ENCODE assay signal across 8 cellular contexts in the genomic region with DNA sequence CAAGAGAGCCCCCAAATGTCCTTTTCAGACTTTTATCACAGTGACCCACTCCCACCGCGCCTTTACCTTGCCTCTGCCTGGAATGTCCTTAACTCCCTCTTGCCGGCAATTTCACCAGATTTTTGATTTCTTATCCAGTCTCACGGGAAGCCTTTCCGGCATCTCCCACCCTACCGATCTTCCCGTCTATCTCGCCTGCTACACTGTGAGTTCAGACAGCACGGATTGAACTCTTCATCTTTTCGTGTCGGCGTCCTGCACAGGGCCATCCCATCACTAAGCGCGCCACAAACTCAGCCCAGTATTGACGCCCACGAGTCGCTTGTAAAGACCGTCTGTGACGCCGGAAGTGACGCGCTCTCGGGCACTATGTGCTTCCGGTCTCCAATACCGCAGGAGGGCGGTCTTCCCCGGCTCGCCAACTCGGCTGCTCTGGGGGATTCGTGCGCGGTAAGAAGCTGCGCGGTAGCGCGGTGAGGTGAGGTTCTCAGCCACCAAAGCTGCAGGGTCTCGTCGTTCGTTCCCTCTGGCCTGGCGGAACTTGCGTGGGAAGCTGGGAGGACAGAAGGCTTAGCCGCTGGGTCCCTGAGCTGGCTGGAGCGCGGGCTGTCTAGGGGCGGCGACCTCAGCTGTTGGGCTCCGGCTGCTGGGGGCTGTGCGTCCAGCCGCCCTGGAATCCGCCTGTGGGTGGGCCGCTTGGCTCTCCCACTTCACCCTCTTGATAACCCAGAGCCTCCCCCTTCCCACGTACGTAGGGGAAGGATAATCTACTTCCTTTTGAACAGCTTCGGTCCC. TPM values are rescaled to one million over a fixed set of nuclear protein-coding genes. Genes with fewer than 3 reads are reported as not detected.
DNase-seq lines count a peak whose midpoint lies in the region; ATAC-seq and TF ChIP-seq lines count a peak whose summit lies in the region.

A gene with protein sequence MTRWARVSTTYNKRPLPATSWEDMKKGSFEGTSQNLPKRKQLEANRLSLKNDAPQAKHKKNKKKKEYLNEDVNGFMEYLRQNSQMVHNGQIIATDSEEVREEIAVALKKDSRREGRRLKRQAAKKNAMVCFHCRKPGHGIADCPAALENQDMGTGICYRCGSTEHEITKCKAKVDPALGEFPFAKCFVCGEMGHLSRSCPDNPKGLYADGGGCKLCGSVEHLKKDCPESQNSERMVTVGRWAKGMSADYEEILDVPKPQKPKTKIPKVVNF (plus strand): TSS at position 367 of the 795 bp plus-strand sequence. CDS start 3,171 bp downstream, outside the sequence.

- peak within 1 kb of the TSS; percentile 82 to 89 for H3K9ac ChIP-seq in liver (ENCODE audit: low read depth in 1 of 2, low read length in 2 of 2)

- H3K36me3 ChIP-seq in CD4-positive, alpha-beta memory T cell (ENCODE audit: insufficient read depth, low read length) = no peaks in the 10 kb centered on the region
- peaks cover 0 to 6% (median 2%) of the 10 kb centered on the region in 4 donors for H3K36me3 ChIP-seq in liver (ENCODE audit: control insufficient read depth in 4 of 4, insufficient read depth in 3 of 4, low read depth in 1 of 4, low read length in 3 of 4)

- H3K9me3 ChIP-seq in CD4-positive, alpha-beta memory T cell (ENCODE audit: control insufficient read depth in 1 of 2, low read length in 2 of 2) = no peaks in the 10 kb centered on the region
- H3K9me3 ChIP-seq in liver (ENCODE audit: control insufficient read depth in 4 of 4, low read length in 3 of 4) = no peaks in the 10 kb centered on the region

- peak within 1 kb of the TSS; percentile 98 to 99 for H3K4me3 ChIP-seq in CD4-positive, alpha-beta memory T cell (ENCODE audit: low read length in 2 of 2)
- peak within 1 kb of the TSS; percentile 79 to 99 (median 92) for H3K4me3 ChIP-seq in dorsolateral prefrontal cortex
- peak within 1 kb of the TSS; percentile 60 to 97 (median 79) for H3K4me3 ChIP-seq in liver (ENCODE audit: low read depth in 1 of 3, low read length in 3 of 3)

- CTCF ChIA-PET in CD4-positive, alpha-beta memory T cell (lab: Charles Lee; ENCODE audit: partially characterized antibody) = interaction anchor here (0.9 to 2.6 kb wide), 10 partner anchors 8 to 767 kb away, joined by 3 to 10 read pairs (median 4); a partner anchor contains a TSS
- CTCF ChIA-PET in activated CD4-positive, alpha-beta memory T cell treated with anti-CD3 and anti-CD28 coated beads for 36 hours (lab: Charles Lee) = interaction anchor here (0.6 to 1.9 kb wide), 10 partner anchors 9 to 107 kb away, joined by 3 to 10 read pairs (median 3); no protein-coding TSS in a partner anchor

- no peaks in the 10 kb centered on the region for H3K27me3 Mint-ChIP-seq in CD4-positive, alpha-beta memory T cell
- H3K27me3 Mint-ChIP-seq in activated CD4-positive, alpha-beta memory T cell treated with anti-CD3 and anti-CD28 coated beads for 36 hours = no peaks in the 10 kb centered on the region

- peak within 1 kb of the TSS; percentile 87 to 99 (median 97) for H3K27ac Mint-ChIP-seq in CD4-positive, alpha-beta memory T cell
- peak within 1 kb of the TSS; percentile 92 for H3K27ac Mint-ChIP-seq in activated CD4-positive, alpha-beta memory T cell treated with anti-CD3 and anti-CD28 coated beads for 36 hours

- no peaks in the 10 kb centered on the region for H3K9me3 Mint-ChIP-seq in CD4-positive, alpha-beta memory T cell
- H3K9me3 Mint-ChIP-seq in activated CD4-positive, alpha-beta memory T cell treated with anti-CD3 and anti-CD28 coated beads for 36 hours = no peaks in the 10 kb centered on the region

- WGBS in liver = under 1% methylated on average over 54 of the region's 54 CpGs

- H3K27ac ChIP-seq in CD4-positive, alpha-beta memory T cell (ENCODE audit: low read depth, low read length) = peak within 1 kb of the TSS; percentile 83
- peak within 1 kb of the TSS; percentile 52 to 95 (median 86) for H3K27ac ChIP-seq in dorsolateral prefrontal cortex
- H3K27ac ChIP-seq in liver (ENCODE audit: low read depth in 1 of 2, low read length in 2 of 2) = peak within 1 kb of the TSS; percentile 91 to 94

- peak; percentile 18 to 76 (median 59) for TF ChIP-seq CTCF in dorsolateral prefrontal cortex (IDR thresholded peaks at IDR 0.05 in 54 of 56, conservative IDR thresholded peaks at IDR 0.05 in 2 of 56; ENCODE audit: low read depth in 1 of 56, partially characterized antibody in 56 of 56)
- peak; percentile 14 for TF ChIP-seq CTCF in liver (IDR thresholded peaks at IDR 0.05; ENCODE audit: low read depth, low read length, missing input control)

- peaks cover 6 to 20% of the 10 kb centered on the region in 2 donors for H3K36me3 Mint-ChIP-seq in CD4-positive, alpha-beta memory T cell
- H3K36me3 Mint-ChIP-seq in activated CD4-positive, alpha-beta memory T cell treated with anti-CD3 and anti-CD28 coated beads for 36 hours = peaks cover 12% of the 10 kb centered on the region

- peak; percentile 99 for ATAC-seq in GM19397 (IDR thresholded peaks at IDR 0.05; ENCODE audit: unreplicated experiment)
- ATAC-seq in HG03571 (IDR thresholded peaks at IDR 0.05; ENCODE audit: unreplicated experiment) = peak; percentile 96

- peak; percentile 90 to 94 (median 92) for DNase-seq in CD4-positive, alpha-beta memory T cell
- DNase-seq in NCI-H82 treated with DMSO at 0.1 percent for 48 hours (lab: John Stamatoyannopoulos, UW; ENCODE audit: unreplicated experiment) (peak; percentile 66), dorsolateral prefrontal cortex (peak; percentile 88 to 94 (median 93))
- DNase-seq in activated CD4-positive, alpha-beta memory T cell treated with anti-CD3 and anti-CD28 coated beads for 36 hours = peak; percentile 96
- DNase-seq in stimulated activated CD4-positive, alpha-beta T cell treated with anti-CD3 and anti-CD28 coated beads, Interleukin-4, amount 100 ng/mL, for 24 hours = peak; percentile 93

- H3K27me3 ChIP-seq in CD4-positive, alpha-beta memory T cell (ENCODE audit: insufficient read depth, low read length) = no peaks in the 10 kb centered on the region
- no peaks in the 10 kb centered on the region for H3K27me3 ChIP-seq in dorsolateral prefrontal cortex
- H3K27me3 ChIP-seq in liver (ENCODE audit: control insufficient read depth in 4 of 4, insufficient read depth in 4 of 4, low read length in 3 of 4) = no peaks in the 10 kb centered on the region

- peak within 1 kb of the TSS; percentile 91 to 99 (median 94) for H3K4me3 Mint-ChIP-seq in CD4-positive, alpha-beta memory T cell
- H3K4me3 Mint-ChIP-seq in activated CD4-positive, alpha-beta memory T cell treated with anti-CD3 and anti-CD28 coated beads for 36 hours = peak within 1 kb of the TSS; percentile 92

- TF ChIP-seq RAD21 in liver (IDR thresholded peaks at IDR 0.05) = peak; percentile 61 to 62

- intact Hi-C loops in CD4-positive, alpha-beta memory T cell (cut with micrococcal nuclease) = loop anchor here (1.0 to 10.0 kb wide), 7 partner anchors 339 to 1687 kb away; a partner anchor contains a TSS
- intact Hi-C loops in activated CD4-positive, alpha-beta memory T cell treated with anti-CD3 and anti-CD28 coated beads for 36 hours (cut with micrococcal nuclease) = loop anchor here (1.0 to 10.0 kb wide), 9 partner anchors 119 to 977 kb away; a partner anchor contains a TSS
- intact Hi-C loops in dorsolateral prefrontal cortex (cut with DNase I) = loop anchor here in 1 of 2 donors (5.0 to 10.0 kb wide), 2 partner anchors 59 to 553 kb away; no protein-coding TSS in a partner anchor

- POLR2A ChIA-PET in CD4-positive, alpha-beta memory T cell (lab: Charles Lee; ENCODE audit: partially characterized antibody) = interaction anchor here (0.5 to 2.5 kb wide), 12 partner anchors 10 to 1689 kb away, joined by 3 to 14 read pairs (median 3); a partner anchor contains a TSS
- POLR2A ChIA-PET in activated CD4-positive, alpha-beta memory T cell treated with anti-CD3 and anti-CD28 coated beads for 36 hours (lab: Charles Lee) = interaction anchor here (0.5 to 1.8 kb wide), 3 partner anchors 14 to 1774 kb away, joined by 3 to 9 read pairs (median 4); a partner anchor contains a TSS

- peaks cover 30% of the 10 kb centered on the region for H3K4me1 ChIP-seq in CD4-positive, alpha-beta memory T cell (ENCODE audit: insufficient read depth, low read length)
- peaks cover 5 to 34% (median 26%) of the 10 kb centered on the region in 4 donors for H3K4me1 ChIP-seq in liver (ENCODE audit: control insufficient read depth in 4 of 4, insufficient read depth in 4 of 4, low read length in 3 of 4)

- peaks cover 30 to 67% (median 49%) of the 10 kb centered on the region in 4 donors for H3K4me1 Mint-ChIP-seq in CD4-positive, alpha-beta memory T cell
- H3K4me1 Mint-ChIP-seq in activated CD4-positive, alpha-beta memory T cell treated with anti-CD3 and anti-CD28 coated beads for 36 hours (ENCODE audit: low read depth) = peaks cover 61% of the 10 kb centered on the region

TF ChIP-seq in liver, 16 proteins besides CTCF, POLR2A, EP300 and RAD21 (continues in another document):
- no peak for TF ChIP-seq JUND (IDR thresholded peaks at IDR 0.05)
- TF ChIP-seq SP1 (IDR thresholded peaks at IDR 0.05) = peak; percentile 72
- TF ChIP-seq GABPA (IDR thresholded peaks at IDR 0.05 in 1 of 2, conservative IDR thresholded peaks at IDR 0.05 in 1 of 2) = peak; percentile 98 to 100
- TF ChIP-seq YY1 (IDR thresholded peaks at IDR 0.05) = peak; percentile 82

RNA-seq across cellular contexts. Expression of the gene that starts here (rescaled TPM):
- 10 to 100 TPM; 25.2 to 26.1 TPM for total RNA-seq in CD4-positive, alpha-beta memory T cell
- 10 to 100 TPM; 20.0 to 25.2 TPM for polyA plus RNA-seq in CD4-positive, alpha-beta memory T cell
- total RNA-seq in activated CD4-positive, alpha-beta memory T cell treated with anti-CD3 and anti-CD28 coated beads for 36 hours = 10 to 100 TPM; 42.6 to 49.1 TPM
- total RNA-seq in dorsolateral prefrontal cortex (10 to 100 TPM in 114 of 120 experiments, 1 to 10 TPM in 6; 8.6 to 20.8 (median 14.3) TPM), liver (10 to 100 TPM; 18.2 to 19.8 TPM)
- 10 to 100 TPM; 13.5 to 19.9 TPM for polyA plus RNA-seq in liver

Comparison
In these comparisons a context has a peak if more than half of its experiments do, and no peak if none do; other contexts are left out.
1. Peak in every context shown above with its lines: DNase-seq, ATAC-seq, H3K4me3 ChIP-seq and H3K27ac ChIP-seq.